In the genomic region with DNA sequence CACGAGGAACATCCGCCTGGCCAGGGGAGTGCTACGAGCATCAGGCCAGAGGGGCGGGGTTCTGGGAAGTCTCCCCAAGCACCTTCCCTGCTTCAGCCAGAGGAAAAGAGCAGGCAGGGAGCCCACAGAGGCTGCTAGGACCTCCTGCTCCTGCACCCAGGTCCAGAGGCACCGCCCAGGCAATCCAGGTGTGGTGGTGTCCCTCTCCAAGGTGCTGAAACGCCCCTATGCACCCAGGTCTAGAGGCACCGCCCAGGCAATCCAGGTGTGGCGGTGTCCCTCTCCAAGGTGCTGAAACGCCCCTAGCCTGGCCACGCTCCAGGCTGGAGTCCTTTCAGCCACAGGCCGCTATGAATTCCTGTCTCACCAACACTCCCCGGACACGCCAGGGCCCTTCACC, we compare ENCODE assay signal across 9 cellular contexts. TPM values are rescaled to one million over a fixed set of nuclear protein-coding genes. Genes with fewer than 3 reads are reported as not detected.
A peak's percentile ranks its signal among the peaks of the same experiment; 100 is the strongest.
DNase-seq lines count a peak whose midpoint lies in the region; ATAC-seq, FAIRE-seq and TF ChIP-seq lines count a peak whose summit lies in the region.
"Had no signal": no experiment of that assay in that cellular context is flagged by ENCODE, and none has a peak within 500 bp of the region (broad histone marks: within the 10 kb centered on the region; RNA-seq: fewer than 3 reads in every experiment).

No MANE protein-coding gene starts in this region.

- H3K36me3 ChIP-seq in left lung = no peaks in the 10 kb centered on the region
- H3K36me3 ChIP-seq: adrenal gland had no signal

- peaks cover 8% of the 10 kb centered on the region for H3K4me1 Mint-ChIP-seq in CD4-positive, alpha-beta T cell (ENCODE audit: low read depth)
- H3K4me1 Mint-ChIP-seq in activated T-cell treated with anti-CD3 and anti-CD28 coated beads, Interleukin-2, amount 50 U/mL, for 72 hours (ENCODE audit: low read depth) = peaks cover 8% of the 10 kb centered on the region

- peak in 7 of 10 experiments; percentile 31 to 64 (median 42) for DNase-seq in CD4-positive, alpha-beta T cell
- DNase-seq in NB4 (ENCODE audit: low read depth) (peak; percentile 43), left lung (peak in 1 of 2 donors; percentile 60), DMS153 (lab: John Stamatoyannopoulos, UW) (no peak), COLO829 (ENCODE audit: low spot score) (no peak), RCC 7860 (ENCODE audit: low spot score) (no peak)
- peak; percentile 32 to 43 for DNase-seq in activated T-cell treated with anti-CD3 and anti-CD28 coated beads, Interleukin-2, amount 50 U/mL, for 72 hours

- H3K4me3 Mint-ChIP-seq in CD4-positive, alpha-beta T cell = no peak overlapping the region
- H3K4me3 Mint-ChIP-seq in activated T-cell treated with anti-CD3 and anti-CD28 coated beads, Interleukin-2, amount 50 U/mL, for 72 hours = no peak overlapping the region

- no peak overlapping the region for H3K4me3 ChIP-seq in NB4 (ENCODE audit: low read depth, low read length)
- no peak overlapping the region for H3K4me3 ChIP-seq in left lung
- H3K4me3 ChIP-seq: adrenal gland had no signal

- H3K36me3 Mint-ChIP-seq in CD4-positive, alpha-beta T cell (ENCODE audit: low read depth) = no peaks in the 10 kb centered on the region
- no peaks in the 10 kb centered on the region for H3K36me3 Mint-ChIP-seq in activated T-cell treated with anti-CD3 and anti-CD28 coated beads, Interleukin-2, amount 50 U/mL, for 72 hours (ENCODE audit: insufficient read depth in 2 of 2)

- ATAC-seq in CD4-positive, alpha-beta T cell (ENCODE audit: poor library complexity) = peak; percentile 70
- no peak for ATAC-seq in activated T-cell treated with anti-CD3 and anti-CD28 coated beads, Interleukin-2, amount 50 U/mL, for 72 hours (replicated peaks in 1 of 2)
- ATAC-seq in left lung = peak; percentile 88
- no peak for ATAC-seq in GM19035 (IDR thresholded peaks at IDR 0.05; ENCODE audit: unreplicated experiment)

- H3K27ac Mint-ChIP-seq in CD4-positive, alpha-beta T cell = no peak overlapping the region
- no peak overlapping the region for H3K27ac Mint-ChIP-seq in activated T-cell treated with anti-CD3 and anti-CD28 coated beads, Interleukin-2, amount 50 U/mL, for 72 hours

- no peaks in the 10 kb centered on the region for H3K9me3 Mint-ChIP-seq in CD4-positive, alpha-beta T cell
- no peaks in the 10 kb centered on the region for H3K9me3 Mint-ChIP-seq in activated T-cell treated with anti-CD3 and anti-CD28 coated beads, Interleukin-2, amount 50 U/mL, for 72 hours

- H3K9me3 ChIP-seq in CD4-positive, alpha-beta T cell (ENCODE audit: control insufficient read depth, low read length) = no peaks in the 10 kb centered on the region
- H3K9me3 ChIP-seq in left lung = no peaks in the 10 kb centered on the region
- H3K9me3 ChIP-seq: adrenal gland had no signal

- no peaks in the 10 kb centered on the region for H3K27me3 ChIP-seq in CD4-positive, alpha-beta T cell (ENCODE audit: control insufficient read depth, insufficient read depth, low read length)
- peaks cover 0 to 3% of the 10 kb centered on the region in 2 donors for H3K27me3 ChIP-seq in left lung
- H3K27me3 ChIP-seq: adrenal gland had no signal

- no peak for TF ChIP-seq CTCF in CD4-positive, alpha-beta T cell (IDR thresholded peaks at IDR 0.05)
- TF ChIP-seq CTCF in NB4 (IDR thresholded peaks at IDR 0.05; ENCODE audit: low read depth, low read length) = no peak
- no peak for TF ChIP-seq CTCF in left lung (IDR thresholded peaks at IDR 0.05)

- peaks cover 0 to 42% of the 10 kb centered on the region in 2 donors for H3K4me1 ChIP-seq in left lung

- FAIRE-seq in RCC 7860 (lab: Jason Lieb, UNC) = no peak

- no peak overlapping the region for H3K27ac ChIP-seq in CD4-positive, alpha-beta T cell (ENCODE audit: low read depth, low read length)
- no peak overlapping the region for H3K27ac ChIP-seq in left lung
- H3K27ac ChIP-seq: adrenal gland had no signal

- H3K27me3 Mint-ChIP-seq in CD4-positive, alpha-beta T cell = peaks cover 4% of the 10 kb centered on the region
- H3K27me3 Mint-ChIP-seq in activated T-cell treated with anti-CD3 and anti-CD28 coated beads, Interleukin-2, amount 50 U/mL, for 72 hours (ENCODE audit: low read depth) = peaks cover 5% of the 10 kb centered on the region

- CTCF ChIA-PET in CD4-positive, alpha-beta T cell (lab: Charles Lee) = no interaction called here

- no peak for TF ChIP-seq POLR2A in NB4 (IDR thresholded peaks at IDR 0.05; ENCODE audit: extremely low read depth, insufficient read length)

- intact Hi-C loops in CD4-positive, alpha-beta T cell (cut with DNase I, micrococcal nuclease) = no loop called here
- intact Hi-C loops in left lung (cut with DNase I) = loop anchor here in 1 of 2 donors (10.0 kb wide), 1 partner anchor 153 kb away; no protein-coding TSS in a partner anchor

- POLR2A ChIA-PET in CD4-positive, alpha-beta T cell (lab: Charles Lee) = no interaction called here

RNA-seq across cellular contexts. Expression of a gene that starts 10.7 kb away (rescaled TPM):
- total RNA-seq in CD4-positive, alpha-beta T cell = 10 to 100 TPM; 16.4 to 19.6 TPM
- total RNA-seq in activated T-cell treated with anti-CD3 and anti-CD28 coated beads, Interleukin-2, amount 50 U/mL, for 72 hours = 10 to 100 TPM; 35.6 to 41.6 TPM
- 10 to 100 TPM; 28.5 to 40.2 TPM for total RNA-seq in left lung

Comparison
In these comparisons a context has a peak if more than half of its experiments do, and no peak if none do; other contexts are left out.
1. ATAC-seq: peak in CD4-positive, alpha-beta T cell (single experiment) and left lung (single experiment); none in activated T-cell treated with anti-CD3 and anti-CD28 coated beads, Interleukin-2, amount 50 U/mL, for 72 hours (0 of 2) and GM19035 (single experiment).
2. DNase-seq: peak in CD4-positive, alpha-beta T cell (7 of 10), NB4 (single experiment) and activated T-cell treated with anti-CD3 and anti-CD28 coated beads, Interleukin-2, amount 50 U/mL, for 72 hours (2 of 2); none in DMS153 (single experiment), COLO829 (single experiment) and RCC 7860 (single experiment).